ENCODE assay signal across 8 cellular contexts in genomic region chr3:69326821-69327433, GRCh38. TPM values are rescaled to one million over a fixed set of nuclear protein-coding genes. Genes with fewer than 3 reads are reported as not detected.
DNase-seq lines count a peak whose midpoint lies in the region; ATAC-seq and TF ChIP-seq lines count a peak whose summit lies in the region.

No MANE protein-coding gene starts in this region.

- TF ChIP-seq POLR2A in upper lobe of left lung (IDR thresholded peaks at IDR 0.05) = no peak

- POLR2A ChIA-PET in WTC11 (lab: Charles Lee) = no interaction called here

- H3K4me1 Mint-ChIP-seq in WTC11 = peaks cover 11% of the 10 kb centered on the region

- no peaks in the 10 kb centered on the region for H3K9me3 ChIP-seq in upper lobe of left lung

- H3K27me3 ChIP-seq in upper lobe of left lung = no peaks in the 10 kb centered on the region

- ATAC-seq in GM18861 (IDR thresholded peaks at IDR 0.05; ENCODE audit: unreplicated experiment) = peak; percentile 81
- ATAC-seq in HG02798 (IDR thresholded peaks at IDR 0.05; ENCODE audit: poor library complexity, unreplicated experiment) = peak; percentile 87
- ATAC-seq in WTC11 = no peak
- no peak for ATAC-seq in upper lobe of left lung (ENCODE audit: low FRiP score in 2 of 2)

- no peak for TF ChIP-seq EP300 in upper lobe of left lung (IDR thresholded peaks at IDR 0.05)

- no peak overlapping the region for H3K4me3 Mint-ChIP-seq in WTC11

- H3K9me3 Mint-ChIP-seq in WTC11 = no peaks in the 10 kb centered on the region

- H3K4me3 ChIP-seq in upper lobe of left lung = peak overlapping the region in 2 of 4 donors; percentile 8 to 9

- H3K27ac ChIP-seq in upper lobe of left lung = peak overlapping the region; percentile 44 to 71 (median 62)

- no peak for DNase-seq in WTC11 (ENCODE audit: low spot score)
- DNase-seq in lung microvascular endothelial cell (ENCODE audit: low read depth in 2 of 2) = peak; percentile 49 to 55
- no peak for DNase-seq in upper lobe of left lung
- DNase-seq in NK-92 (lab: John Stamatoyannopoulos, UW; ENCODE audit: unreplicated experiment) = no peak
- no peak for DNase-seq in epidermal melanocyte (ENCODE audit: insufficient read length, low spot score)
- DNase-seq in NCI-H748 treated with DMSO at 0.1 percent for 48 hours (lab: John Stamatoyannopoulos, UW) = no peak

- no peaks in the 10 kb centered on the region for H3K36me3 Mint-ChIP-seq in WTC11

- H3K27ac Mint-ChIP-seq in WTC11 = peak overlapping the region; percentile 13; the same call in 1 of the 2 replicates

- H3K36me3 ChIP-seq in upper lobe of left lung = no peaks in the 10 kb centered on the region

- peaks cover 60 to 86% (median 74%) of the 10 kb centered on the region in 4 donors for H3K4me1 ChIP-seq in upper lobe of left lung

- no peaks in the 10 kb centered on the region for H3K27me3 Mint-ChIP-seq in WTC11 (ENCODE audit: low read depth)

- 11 to 16% methylated on average over 5 of the region's 5 CpGs for WGBS in upper lobe of left lung, 2 donors

- CTCF ChIA-PET in WTC11 (lab: Charles Lee) = interaction anchor here (1.4 to 2.2 kb wide), 4 partner anchors 17 to 83 kb away, joined by 3 to 7 read pairs (median 6); partner anchors contain the start of gene FRMD4B

- TF ChIP-seq CTCF in WTC11 (IDR thresholded peaks at IDR 0.05) (no peak), upper lobe of left lung (IDR thresholded peaks at IDR 0.05) (no peak)

TF ChIP-seq in WTC11, 78 proteins besides CTCF, POLR2A, EP300 and RAD21 (continues in another document):
- no peak for TF ChIP-seq ZSCAN18 (CRISPR knock-in tag; IDR thresholded peaks at IDR 0.05)
- no peak for TF ChIP-seq ZNF281 (CRISPR knock-in tag; IDR thresholded peaks at IDR 0.05)
- TF ChIP-seq FOXP1 (CRISPR knock-in tag; IDR thresholded peaks at IDR 0.05; ENCODE audit: borderline replicate concordance) = no peak
- no peak for TF ChIP-seq PRRX2 (CRISPR knock-in tag; IDR thresholded peaks at IDR 0.05)
- TF ChIP-seq GRHL2 (CRISPR knock-in tag; IDR thresholded peaks at IDR 0.05; ENCODE audit: insufficient replicate concordance, severe bottlenecking) = no peak
- TF ChIP-seq ZNF425 (CRISPR knock-in tag; conservative IDR thresholded peaks at IDR 0.05) = no peak
- TF ChIP-seq STAT6 (CRISPR knock-in tag; conservative IDR thresholded peaks at IDR 0.05; ENCODE audit: low read depth) = no peak
- TF ChIP-seq RORB (CRISPR knock-in tag; IDR thresholded peaks at IDR 0.05) = no peak
- no peak for TF ChIP-seq OVOL2 (CRISPR knock-in tag; IDR thresholded peaks at IDR 0.05; ENCODE audit: borderline replicate concordance)
- no peak for TF ChIP-seq RELA (CRISPR knock-in tag; IDR thresholded peaks at IDR 0.05; ENCODE audit: borderline replicate concordance)
- no peak for TF ChIP-seq ATF1 (CRISPR knock-in tag; IDR thresholded peaks at IDR 0.05)
- TF ChIP-seq NR3C1 (CRISPR knock-in tag; conservative IDR thresholded peaks at IDR 0.05; ENCODE audit: low read depth) = no peak
- no peak for TF ChIP-seq ZNF263 (CRISPR knock-in tag; IDR thresholded peaks at IDR 0.05; ENCODE audit: low read depth)
- no peak for TF ChIP-seq USF2 (CRISPR knock-in tag; IDR thresholded peaks at IDR 0.05)
- TF ChIP-seq ZBTB43 (CRISPR knock-in tag; IDR thresholded peaks at IDR 0.05) = no peak

RNA-seq across cellular contexts. Expression of gene FRMD4B, which starts 59.0 kb away (rescaled TPM):
- 4.0 to 6.7 TPM (median 5.9 TPM) in 3 replicates for total RNA-seq in WTC11 (2021)
- total RNA-seq in lung microvascular endothelial cell = 36.6 and 73.2 TPM in 2 replicates
- total RNA-seq in upper lobe of left lung = 100 to 1,000 TPM in 2 of 6 donors, 10 to 100 TPM in 4; 48.0 to 136 (median 62.8) TPM

Comparison
In these comparisons a context has a peak if more than half of its experiments do, and no peak if none do; other contexts are left out.
1. ATAC-seq: peak in GM18861 (single experiment) and HG02798 (single experiment); none in WTC11 (single experiment) and upper lobe of left lung (0 of 2).
2. DNase-seq: peak in lung microvascular endothelial cell (2 of 2); none in WTC11 (single experiment), upper lobe of left lung (0 of 2), NK-92 (single experiment), epidermal melanocyte (single experiment) and NCI-H748 treated with DMSO at 0.1 percent for 48 hours (single experiment).